ENCODE assay signal across 34 cellular contexts in genomic region chr5:107515521-107515920, GRCh38.
"Had no signal": no experiment of that assay in that cellular context is flagged by ENCODE, and none has a peak within 500 bp of the region (broad histone marks: within the 10 kb centered on the region; RNA-seq: fewer than 3 reads in every experiment).

No MANE protein-coding gene starts in this region.

- H3K27ac ChIP-seq: brain microvascular endothelial cell, VCaP had no signal

- ATAC-seq: activated naive CD8-positive, alpha-beta T cell treated with anti-CD3 and anti-CD28 coated beads, Interleukin-2, amount 50 U/mL, for 24 hours; activated T-cell treated with anti-CD3 and anti-CD28 coated beads, Interleukin-2, amount 50 U/mL, for 4 hours; Panc1 had no signal

- H3K27ac Mint-ChIP-seq: activated B cell treated with CpG ODN at 0.5 μM for 24 hours; activated CD4-positive, alpha-beta memory T cell treated with anti-CD3 and anti-CD28 coated beads for 36 hours; activated naive CD4-positive, alpha-beta T cell treated with anti-CD3 and anti-CD28 coated beads, Interleukin-2, amount 10 ng/mL, durations not matched to agents 7 days and 5 days; activated naive CD8-positive, alpha-beta T cell; activated naive CD8-positive, alpha-beta T cell treated with anti-CD3 and anti-CD28 coated beads, Interleukin-2, amount 50 U/mL, for 24 hours; activated T-helper 1 cell treated with anti-CD3 and anti-CD28 coated beads, Interleukin-12 subunit alpha, Interleukin-12 subunit beta, Interleukin-2, Interleukin-4 antibody, amounts not matched to agents 30 ng/mL and 10 ng/mL and 1 ng/mL, durations not matched to agents 14 hours and 24 hours and 36 hours had no signal

- H3K9me3 ChIP-seq: SJCRH30 had no signal

- H3K9me3 Mint-ChIP-seq: activated B cell treated with CpG ODN at 0.5 μM for 24 hours; activated CD4-positive, alpha-beta memory T cell treated with anti-CD3 and anti-CD28 coated beads for 36 hours; activated naive CD4-positive, alpha-beta T cell treated with anti-CD3 and anti-CD28 coated beads, Interleukin-2, amount 10 ng/mL, durations not matched to agents 7 days and 5 days; activated naive CD8-positive, alpha-beta T cell treated with anti-CD3 and anti-CD28 coated beads, Interleukin-2, amount 50 U/mL, for 24 hours; activated T-cell treated with anti-CD3 and anti-CD28 coated beads, Interleukin-2, amount 50 U/mL, for 4 hours; activated T-helper 1 cell treated with anti-CD3 and anti-CD28 coated beads, Interleukin-12 subunit alpha, Interleukin-12 subunit beta, Interleukin-2, Interleukin-4 antibody, amounts not matched to agents 30 ng/mL and 10 ng/mL and 1 ng/mL, durations not matched to agents 14 hours and 24 hours and 36 hours; central memory CD8-positive, alpha-beta T cell had no signal

- H3K27me3 Mint-ChIP-seq: activated B cell treated with CpG ODN at 0.5 μM for 24 hours; central memory CD8-positive, alpha-beta T cell had no signal

- H3K27me3 ChIP-seq: brain microvascular endothelial cell, SJCRH30 had no signal

- H3K4me3 ChIP-seq: SJCRH30 had no signal

- H3K4me1 Mint-ChIP-seq: activated B cell treated with CpG ODN at 0.5 μM for 24 hours; activated naive CD4-positive, alpha-beta T cell treated with anti-CD3 and anti-CD28 coated beads, Interleukin-2, amount 10 ng/mL, durations not matched to agents 7 days and 5 days; activated naive CD8-positive, alpha-beta T cell treated with anti-CD3 and anti-CD28 coated beads, Interleukin-2, amount 50 U/mL, for 24 hours had no signal

- H3K4me3 Mint-ChIP-seq: activated B cell treated with CpG ODN at 0.5 μM for 24 hours; activated CD4-positive, alpha-beta memory T cell treated with anti-CD3 and anti-CD28 coated beads for 36 hours; activated naive CD4-positive, alpha-beta T cell treated with anti-CD3 and anti-CD28 coated beads, Interleukin-2, amount 10 ng/mL, durations not matched to agents 7 days and 5 days; activated naive CD8-positive, alpha-beta T cell; activated naive CD8-positive, alpha-beta T cell treated with anti-CD3 and anti-CD28 coated beads, Interleukin-2, amount 50 U/mL, for 24 hours; activated T-cell treated with anti-CD3 and anti-CD28 coated beads, Interleukin-2, amount 50 U/mL, for 4 hours; activated T-helper 1 cell treated with anti-CD3 and anti-CD28 coated beads, Interleukin-12 subunit alpha, Interleukin-12 subunit beta, Interleukin-2, Interleukin-4 antibody, amounts not matched to agents 30 ng/mL and 10 ng/mL and 1 ng/mL, durations not matched to agents 14 hours and 24 hours and 36 hours; central memory CD8-positive, alpha-beta T cell had no signal

- DNase-seq: activated B cell treated with CpG ODN at 0.5 μM for 24 hours; activated CD4-positive, alpha-beta memory T cell treated with anti-CD3 and anti-CD28 coated beads for 36 hours; activated CD4-positive, alpha-beta T cell treated with anti-CD3 and anti-CD28 coated beads for 4 hours; activated CD4-positive, alpha-beta T cell treated with anti-CD3 and anti-CD28 coated beads, Interleukin-2, amount 50 U/mL, for 1 hour; activated CD4-positive, CD25-positive, alpha-beta regulatory T cell treated with anti-CD3 and anti-CD28 coated beads, Interleukin-2, amount 50 U/mL, for 72 hours; activated CD8-positive, alpha-beta memory T cell treated with anti-CD3 and anti-CD28 coated beads, Interleukin-2, amount 50 U/mL, for 4 hours; activated naive CD4-positive, alpha-beta T cell treated with anti-CD3 and anti-CD28 coated beads, Interleukin-2, amount 10 ng/mL, durations not matched to agents 7 days and 5 days; activated naive CD8-positive, alpha-beta T cell treated with anti-CD3 and anti-CD28 coated beads, Interleukin-2, amount 50 U/mL, for 24 hours; activated T-cell treated with anti-CD3 and anti-CD28 coated beads for 4 hours; activated T-cell treated with anti-CD3 and anti-CD28 coated beads, Interleukin-2, amount 50 U/mL, for 4 hours; amniotic stem cell; aorta; brain microvascular endothelial cell; Kasumi-1; MM.1S; MV-4-11; NCI-H1092; NCI-H1436 treated with DMSO at 0.1 percent for 48 hours; NCI-H1694 treated with DMSO at 0.1 percent for 48 hours; NCI-H2029; NCI-H345; NCI-H524 treated with DMSO at 0.1 percent for 48 hours; NK-92 treated with Interleukin-12 subunit alpha and Interleukin-12 subunit beta, amount 100 ng/mL, for 24 hours; SHP77; SW 1271; T-helper 1 cell; T-helper 2 cell; T-helper 9 cell had no signal

- H3K36me3 ChIP-seq: brain microvascular endothelial cell, SJCRH30 had no signal

- H3K36me3 Mint-ChIP-seq: activated CD4-positive, alpha-beta memory T cell treated with anti-CD3 and anti-CD28 coated beads for 36 hours; activated naive CD4-positive, alpha-beta T cell treated with anti-CD3 and anti-CD28 coated beads, Interleukin-2, amount 10 ng/mL, durations not matched to agents 7 days and 5 days; activated naive CD8-positive, alpha-beta T cell had no signal
